Comparison of ENCODE assay signal across 8 cellular contexts in the genomic region with DNA sequence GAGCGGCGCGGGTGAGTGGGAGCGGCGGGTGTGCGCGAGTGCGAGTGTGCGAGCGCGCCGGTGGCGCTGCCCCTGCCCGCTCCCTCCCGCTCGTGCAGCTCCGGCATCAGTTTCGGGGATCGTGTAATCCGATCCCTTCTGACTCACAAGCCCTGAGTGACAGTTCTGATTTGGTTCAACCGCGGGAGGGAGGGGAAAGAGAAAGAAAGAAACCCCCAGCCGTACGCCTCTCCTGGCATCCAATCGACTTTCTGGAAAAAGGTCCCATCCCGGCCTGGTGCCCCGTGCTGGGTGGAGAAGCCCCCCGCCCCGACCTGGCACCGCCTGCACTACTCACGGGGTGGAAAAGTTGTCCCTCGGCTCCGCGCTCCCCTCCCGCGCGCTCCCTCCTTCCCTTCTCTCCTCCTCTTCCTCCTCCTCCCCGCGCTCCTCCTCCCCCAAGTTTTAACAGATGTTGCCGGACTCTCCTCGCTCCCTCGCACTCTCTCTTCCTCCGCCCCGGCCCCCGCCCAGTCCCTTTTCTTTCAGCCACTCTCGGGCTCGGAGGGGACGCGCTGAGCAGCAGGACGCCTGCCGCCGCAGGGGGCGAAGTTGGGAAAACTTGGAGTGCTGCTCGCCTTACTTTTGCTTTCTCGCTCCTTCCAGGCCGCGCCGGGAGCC. TPM values are rescaled to one million over a fixed set of nuclear protein-coding genes. Genes with fewer than 3 reads are reported as not detected.
DNase-seq lines count a peak whose midpoint lies in the region; ATAC-seq and TF ChIP-seq lines count a peak whose summit lies in the region.

A gene (minus strand): TSS at position 48 of the 660 bp plus-strand sequence. CDS start 13,956 bp downstream, outside the sequence.

- intact Hi-C loops in cardiac septum (cut with DNase I): loop anchor here (10.0 kb wide), 1 partner anchor 252 kb away; no protein-coding TSS in a partner anchor

- WGBS in adipose tissue, 3 donors: 1 to 2% (median 1%) methylated on average over 40 to 58 of the region's 58 CpGs

- H3K27ac Mint-ChIP-seq in GM23338 (peak within 1 kb of the TSS; percentile 91), osteocyte (ENCODE audit: unreplicated experiment) (peak within 1 kb of the TSS; percentile 97)

- H3K4me1 Mint-ChIP-seq in GM23338: peaks cover 58% of the 10 kb centered on the region
- H3K4me1 Mint-ChIP-seq in osteocyte (ENCODE audit: unreplicated experiment): peaks cover 62% of the 10 kb centered on the region

- no peak for TF ChIP-seq CTCF in GM23338 (conservative IDR thresholded peaks at IDR 0.05; ENCODE audit: low read depth in 2 of 2)
- TF ChIP-seq CTCF in osteocyte (IDR thresholded peaks at IDR 0.05): peak; percentile 10

- peaks cover 40% of the 10 kb centered on the region for H3K79me2 ChIP-seq in GM23338 (replicated peaks; ENCODE audit: insufficient read depth)

- DNase-seq in NCI-H748 (lab: John Stamatoyannopoulos, UW; ENCODE audit: unreplicated experiment) (peak; percentile 61), NCI-H748 treated with DMSO at 0.1 percent for 48 hours (lab: John Stamatoyannopoulos, UW) (no peak), GM23338 (ENCODE audit: low spot score) (peak; percentile 93), MG63 (peak; percentile 90), cardiac septum (ENCODE audit: low spot score) (peak; percentile 88), osteocyte (ENCODE audit: extremely low spot score, unreplicated experiment) (peak; percentile 95), NAMALWA (ENCODE audit: low spot score) (no peak)

- peak; percentile 35 for ATAC-seq in GM23338

- peak within 1 kb of the TSS; percentile 95 for H3K4me3 Mint-ChIP-seq in GM23338
- H3K4me3 Mint-ChIP-seq in osteocyte (ENCODE audit: unreplicated experiment): peak within 1 kb of the TSS; percentile 95

- peak within 1 kb of the TSS; percentile 83 for H3K4me3 ChIP-seq in GM23338
- H3K4me3 ChIP-seq in MG63: peak within 1 kb of the TSS; percentile 93

- H3K9me2 ChIP-seq in GM23338 (ENCODE audit: insufficient read depth): no peaks in the 10 kb centered on the region

- peak within 1 kb of the TSS; percentile 98 for H3K4me2 ChIP-seq in GM23338

- peak within 1 kb of the TSS; percentile 86 for H2AFZ ChIP-seq in GM23338

- H3K27me3 Mint-ChIP-seq in GM23338 (ENCODE audit: insufficient read depth, low read depth, poor library complexity) (peaks cover 28% of the 10 kb centered on the region), osteocyte (ENCODE audit: unreplicated experiment) (no peaks in the 10 kb centered on the region)

- H3K9me3 Mint-ChIP-seq in GM23338 (no peaks in the 10 kb centered on the region; the same call in 2 of the 3 replicates), osteocyte (ENCODE audit: unreplicated experiment) (no peaks in the 10 kb centered on the region)

- no peaks in the 10 kb centered on the region; the same call in 1 of the 2 replicates for H3F3A ChIP-seq in GM23338 (replicated peaks; ENCODE audit: low read depth)

- H3K4me1 ChIP-seq in GM23338 (ENCODE audit: insufficient read depth): peaks cover 47% of the 10 kb centered on the region

- H3K27ac ChIP-seq in GM23338 (ENCODE audit: low read depth) (peak within 1 kb of the TSS; percentile 95), adipose tissue (ENCODE audit: low read depth, low read length) (peak within 1 kb of the TSS; percentile 78)

- H3K36me3 ChIP-seq in GM23338 (ENCODE audit: insufficient read depth) (no peaks in the 10 kb centered on the region), MG63 (no peaks in the 10 kb centered on the region)

- H3K36me3 Mint-ChIP-seq in GM23338 (ENCODE audit: low read depth) (no peaks in the 10 kb centered on the region; the same call in 2 of the 3 replicates), osteocyte (ENCODE audit: unreplicated experiment) (no peaks in the 10 kb centered on the region)

- H3K27me3 ChIP-seq in GM23338 (ENCODE audit: insufficient read depth) (peaks cover 45% of the 10 kb centered on the region), MG63 (no peaks in the 10 kb centered on the region)

- no peaks in the 10 kb centered on the region for H3K9me3 ChIP-seq in MG63

- H4K20me1 ChIP-seq in GM23338 (replicated peaks; ENCODE audit: insufficient read depth): no peaks in the 10 kb centered on the region

TF ChIP-seq in GM23338, 12 proteins besides CTCF, POLR2A, EP300 and RAD21:
- peak; percentile 27; the same call in 1 of the 2 replicates for TF ChIP-seq CREB1 (CRISPR knock-in tag; IDR thresholded peaks at IDR 0.05; ENCODE audit: low read depth)
- TF ChIP-seq POLR2AphosphoS5 (IDR thresholded peaks at IDR 0.05; ENCODE audit: low read depth): no peak
TF ChIP-seq in GM23338: peak in this region for 1.

RNA-seq across cellular contexts. Expression of the gene that starts here (rescaled TPM):
- 17.0 and 17.9 TPM in 2 replicates for total RNA-seq in GM23338 (2014; rRNA removed; shearing (Covaris generic))
- polyA plus RNA-seq in GM23338 (2016; fragmentation: Nextera tagmentation; extraction: Ambion mirVana): 16.1 and 23.5 TPM in 2 replicates
- 0.10 and 0.59 TPM in 2 replicates for total RNA-seq in MG63 (2014; rRNA removed; shearing (Covaris generic); ENCODE audit: low replicate concordance)
- polyA plus RNA-seq in adipose tissue: 1 to 10 TPM in 2 of 3 donors, under 1 TPM in 1; 0.51 to 8.4 (median 6.5) TPM
- total RNA-seq in cardiac septum: 10.5 TPM
- 57.0 and 57.9 TPM in 2 replicates for total RNA-seq in osteocyte

Comparison
In these comparisons a context has a peak if more than half of its experiments do, and no peak if none do; other contexts are left out.
1. DNase-seq: peak in NCI-H748 (single experiment), GM23338 (single experiment), cardiac septum (single experiment) and osteocyte (single experiment); none in NCI-H748 treated with DMSO at 0.1 percent for 48 hours (single experiment) and NAMALWA (single experiment).
2. Peak in DNase-seq and H3K4me3 ChIP-seq in MG63; RNA of the gene not detected or under 1 TPM.